1 cellular context compared by ENCODE assay signal in the genomic region with DNA sequence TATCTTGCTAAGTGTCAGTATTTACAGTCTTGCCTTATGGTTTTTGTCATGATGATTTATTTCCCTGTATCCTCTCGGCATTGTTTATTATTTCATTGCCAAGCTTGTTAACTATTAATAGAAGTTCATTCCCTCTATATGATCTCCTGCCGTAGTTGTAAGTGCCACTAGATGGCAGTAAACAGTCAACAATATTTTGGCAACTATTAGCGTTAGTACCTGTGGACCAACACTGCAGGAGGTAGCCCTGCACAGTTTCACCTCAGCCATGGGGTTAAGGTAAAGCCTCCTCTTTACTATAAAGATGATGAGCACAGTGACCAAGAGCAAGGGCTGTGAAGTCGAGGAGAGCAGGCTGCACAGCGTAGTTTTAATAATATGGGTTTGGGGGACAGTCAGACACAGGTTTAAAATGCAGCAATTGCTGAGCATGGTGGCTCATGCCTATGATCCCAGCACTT.
TF ChIP-seq lines count a peak whose summit lies in the region.

No MANE protein-coding gene starts in this region.

TF ChIP-seq in SK-N-SH treated with all-trans-retinoic acid at 6 μM for 48 hours, 23 proteins besides CTCF, POLR2A, EP300 and RAD21 (continued from another document):
- TF ChIP-seq, protein P1, sequence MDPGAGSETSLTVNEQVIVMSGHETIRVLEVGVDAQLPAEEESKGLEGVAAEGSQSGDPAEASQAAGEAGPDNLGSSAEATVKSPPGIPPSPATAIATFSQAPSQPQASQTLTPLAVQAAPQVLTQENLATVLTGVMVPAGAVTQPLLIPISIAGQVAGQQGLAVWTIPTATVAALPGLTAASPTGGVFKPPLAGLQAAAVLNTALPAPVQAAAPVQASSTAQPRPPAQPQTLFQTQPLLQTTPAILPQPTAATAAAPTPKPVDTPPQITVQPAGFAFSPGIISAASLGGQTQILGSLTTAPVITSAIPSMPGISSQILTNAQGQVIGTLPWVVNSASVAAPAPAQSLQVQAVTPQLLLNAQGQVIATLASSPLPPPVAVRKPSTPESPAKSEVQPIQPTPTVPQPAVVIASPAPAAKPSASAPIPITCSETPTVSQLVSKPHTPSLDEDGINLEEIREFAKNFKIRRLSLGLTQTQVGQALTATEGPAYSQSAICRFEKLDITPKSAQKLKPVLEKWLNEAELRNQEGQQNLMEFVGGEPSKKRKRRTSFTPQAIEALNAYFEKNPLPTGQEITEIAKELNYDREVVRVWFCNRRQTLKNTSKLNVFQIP (CRISPR knock-in tag; IDR thresholded peaks at IDR 0.05; ENCODE audit: borderline replicate concordance, low read depth): no peak
TF ChIP-seq in SK-N-SH treated with all-trans-retinoic acid at 6 μM for 48 hours: peak in this region for 0.
